In genomic region chr17:58254803-58255202, GRCh38 we compare ENCODE assay signal across 1 cellular context.
TF ChIP-seq lines count a peak whose summit lies in the region.

No MANE protein-coding gene starts in this region.

TF ChIP-seq in H1, 55 proteins besides CTCF, POLR2A, EP300 and RAD21:
- TF ChIP-seq CHD2 (IDR thresholded peaks at IDR 0.05; ENCODE audit: low read length) (no peak), BACH1 (IDR thresholded peaks at IDR 0.05; ENCODE audit: low read length) (no peak), HDAC6 (IDR thresholded peaks at IDR 0.05; ENCODE audit: low read depth, low read length) (no peak), MAX (IDR thresholded peaks at IDR 0.05) (peak; percentile 84), E2F6 (IDR thresholded peaks at IDR 0.05) (peak; percentile 73)
